In the genomic region with DNA sequence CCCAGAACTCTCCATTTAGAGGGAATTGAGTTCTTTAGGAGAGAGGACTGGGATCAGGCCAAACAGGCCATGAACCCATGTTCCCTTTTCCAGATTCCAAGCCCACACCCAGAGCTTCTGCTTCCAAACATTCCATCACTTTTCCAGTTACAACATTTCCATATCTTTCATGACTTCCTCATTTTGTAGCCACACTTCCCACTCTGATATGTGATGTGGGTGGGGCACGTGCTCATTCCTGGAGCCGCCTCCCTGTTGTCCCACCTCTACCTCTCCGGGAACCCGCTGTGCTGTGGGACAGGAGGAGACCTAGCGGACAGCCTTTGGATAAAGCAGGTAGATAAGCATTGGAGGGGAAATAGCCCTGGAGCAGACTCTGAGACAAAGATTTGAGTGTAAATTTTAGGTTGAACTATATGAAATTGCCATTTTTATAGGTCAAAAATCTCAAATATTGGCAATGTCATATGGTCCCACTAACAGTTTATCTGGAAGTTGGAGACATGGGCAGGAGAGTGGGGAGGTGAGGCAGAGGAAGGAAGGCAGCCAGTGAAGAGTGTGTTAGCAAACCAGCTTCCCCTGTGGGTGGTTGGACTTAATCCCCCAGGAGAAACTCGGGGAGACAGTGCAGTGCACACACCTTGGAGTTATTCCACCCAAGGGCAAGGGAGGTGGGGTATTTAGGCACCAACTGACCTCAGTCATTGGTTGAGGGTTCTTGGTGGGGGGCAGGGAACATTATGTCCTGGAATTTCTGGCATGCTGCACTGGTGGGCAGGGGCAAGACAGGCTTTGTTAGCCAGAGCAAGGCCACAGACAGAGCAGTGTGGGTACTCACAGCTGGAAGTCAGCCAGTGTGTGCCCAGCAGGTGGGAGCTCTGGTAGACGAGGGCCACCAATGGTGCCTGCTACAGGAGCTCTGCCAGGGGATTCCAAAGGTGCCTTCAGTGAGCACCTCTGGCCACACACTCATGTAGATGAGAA, we compare ENCODE assay signal across 19 cellular contexts. TPM values are rescaled to one million over a fixed set of nuclear protein-coding genes. Genes with fewer than 3 reads are reported as not detected.
A peak's percentile ranks its signal among the peaks of the same experiment; 100 is the strongest.
DNase-seq lines count a peak whose midpoint lies in the region; ATAC-seq and TF ChIP-seq lines count a peak whose summit lies in the region.
"Had no signal": no experiment of that assay in that cellular context is flagged by ENCODE, and none has a peak within 500 bp of the region (broad histone marks: within the 10 kb centered on the region; RNA-seq: fewer than 3 reads in every experiment).

No MANE protein-coding gene starts in this region.

- H3F3A ChIP-seq in GM23248 (ENCODE audit: insufficient read depth): no peaks in the 10 kb centered on the region

- H3K79me2 ChIP-seq in osteoblast (ENCODE audit: insufficient read depth, low read length) (no peaks in the 10 kb centered on the region), OCI-LY7 (ENCODE audit: insufficient read depth, low read depth, low read length) (no peaks in the 10 kb centered on the region), GM23248 (ENCODE audit: insufficient read depth) (no peaks in the 10 kb centered on the region)

- H3K4me2 ChIP-seq in osteoblast (ENCODE audit: insufficient read depth, low read length) (no peak overlapping the region), OCI-LY7 (ENCODE audit: low read length) (no peak overlapping the region), GM23248 (ENCODE audit: unreplicated experiment) (no peak overlapping the region)

- no TSS peak for BruUV-seq in OCI-LY7 (replicated peaks; lab: Mats Ljungman, UMichigan)

- H3K36me3 ChIP-seq in osteoblast (ENCODE audit: insufficient read depth, low read length) (no peaks in the 10 kb centered on the region), upper lobe of left lung (no peaks in the 10 kb centered on the region), OCI-LY7 (ENCODE audit: insufficient read depth, low read length) (no peaks in the 10 kb centered on the region), GM23248 (ENCODE audit: low read depth) (no peaks in the 10 kb centered on the region)
- H3K36me3 ChIP-seq: cardiac muscle cell had no signal

- in situ Hi-C loops in GM23248 (cut with MboI): no loop called here

- H3K27me3 Mint-ChIP-seq in activated CD8-positive, alpha-beta T cell treated with anti-CD3 and anti-CD28 coated beads, Interleukin-2, amount 10 ng/mL, durations not matched to agents 7 days and 5 days (ENCODE audit: low read depth): peaks cover 8% of the 10 kb centered on the region

- ATAC-seq in left ventricle myocardium superior (peak; percentile 55), upper lobe of left lung (ENCODE audit: low FRiP score in 2 of 2) (peak in 1 of 2 donors; percentile 58)
- ATAC-seq in activated CD8-positive, alpha-beta T cell treated with anti-CD3 and anti-CD28 coated beads, Interleukin-2, amount 10 ng/mL, durations not matched to agents 7 days and 5 days: no peak

- intact Hi-C loops in left ventricle myocardium superior (cut with micrococcal nuclease): no loop called here
- intact Hi-C loops in OCI-LY7 (cut with micrococcal nuclease; ENCODE audit: unreplicated experiment): no loop called here

- H4K20me1 ChIP-seq in osteoblast (ENCODE audit: insufficient read depth, low read length) (no peaks in the 10 kb centered on the region), OCI-LY7 (ENCODE audit: insufficient read depth, low read length) (no peaks in the 10 kb centered on the region), GM23248 (ENCODE audit: insufficient read depth) (no peaks in the 10 kb centered on the region)

- no peaks in the 10 kb centered on the region for H3K4me1 ChIP-seq in osteoblast (ENCODE audit: insufficient read depth, low read length)
- peaks cover 7 to 25% (median 13%) of the 10 kb centered on the region in 4 donors for H3K4me1 ChIP-seq in upper lobe of left lung
- H3K4me1 ChIP-seq in OCI-LY7 (ENCODE audit: insufficient read depth, low read length, poor library complexity, severe bottlenecking): peaks cover 13% of the 10 kb centered on the region
- H3K4me1 ChIP-seq in GM23248 (ENCODE audit: insufficient read depth): no peaks in the 10 kb centered on the region

- peaks cover 12% of the 10 kb centered on the region for H3K27me3 ChIP-seq in osteoblast (ENCODE audit: insufficient read depth, low read length)
- no peaks in the 10 kb centered on the region for H3K27me3 ChIP-seq in upper lobe of left lung
- no peaks in the 10 kb centered on the region; the same call in 1 of the 2 replicates for H3K27me3 ChIP-seq in GM23248 (replicated peaks; ENCODE audit: insufficient read depth)
- H3K27me3 ChIP-seq: cardiac muscle cell had no signal

- TF ChIP-seq POLR2A in upper lobe of left lung (IDR thresholded peaks at IDR 0.05): no peak

- peak in 2 of 4 donors; percentile 5 to 25 for TF ChIP-seq EP300 in upper lobe of left lung (IDR thresholded peaks at IDR 0.05)

- CTCF ChIA-PET in activated CD8-positive, alpha-beta T cell treated with anti-CD3 and anti-CD28 coated beads, Interleukin-2, amount 10 ng/mL, durations not matched to agents 7 days and 5 days (lab: Charles Lee): interaction anchor here (1.4 kb wide), 1 partner anchor 12 kb away, joined by 5 read pairs; no protein-coding TSS in a partner anchor
- CTCF ChIA-PET in OCI-LY7 (lab: Charles Lee; ENCODE audit: unreplicated experiment): interaction anchor here (1.1 kb wide), 1 partner anchor 15 kb away, joined by 4 read pairs; no protein-coding TSS in a partner anchor

- peaks cover 4% of the 10 kb centered on the region for H3K36me3 Mint-ChIP-seq in activated CD8-positive, alpha-beta T cell treated with anti-CD3 and anti-CD28 coated beads, Interleukin-2, amount 10 ng/mL, durations not matched to agents 7 days and 5 days (ENCODE audit: low read depth)
- H3K36me3 Mint-ChIP-seq: CD4-positive, alpha-beta memory T cell had no signal

- H2AFZ ChIP-seq in osteoblast (ENCODE audit: low read length): no peak overlapping the region
- no peak overlapping the region for H2AFZ ChIP-seq in OCI-LY7 (ENCODE audit: low read length)
- H2AFZ ChIP-seq in GM23248: no peak overlapping the region

- peaks cover 21% of the 10 kb centered on the region for H3K4me1 Mint-ChIP-seq in activated CD8-positive, alpha-beta T cell treated with anti-CD3 and anti-CD28 coated beads, Interleukin-2, amount 10 ng/mL, durations not matched to agents 7 days and 5 days (ENCODE audit: low read depth)
- H3K4me1 Mint-ChIP-seq: neural crest cell had no signal

- H3K9me2 ChIP-seq in OCI-LY7 (ENCODE audit: insufficient read depth, low read length): no peaks in the 10 kb centered on the region
- no peaks in the 10 kb centered on the region for H3K9me2 ChIP-seq in GM23248 (ENCODE audit: insufficient read depth)

- DNase-seq in astrocyte of the hippocampus (ENCODE audit: low read depth, low spot score) (peak; percentile 42), left ventricle myocardium superior (peak; percentile 35), osteoblast (ENCODE audit: insufficient read length, low spot score, missing footprints) (peak; percentile 52), upper lobe of left lung (no peak), OCI-LY7 (ENCODE audit: low spot score) (no peak), GM23248 (no peak)
- DNase-seq in activated CD8-positive, alpha-beta T cell treated with anti-CD3 and anti-CD28 coated beads, Interleukin-2, amount 10 ng/mL, durations not matched to agents 7 days and 5 days: no peak
- DNase-seq: activated naive CD4-positive, alpha-beta T cell; CD4-positive, alpha-beta memory T cell; EL; NCI-H1105 treated with DMSO at 0.1 percent for 48 hours; NCI-H2227 treated with DMSO at 0.1 percent for 48 hours; stimulated activated CD4-positive, alpha-beta T cell treated with anti-CD3 and anti-CD28 coated beads, Interleukin-12 subunit alpha, Interleukin-12 subunit beta, amount 100 ng/mL, for 4 hours had no signal

- H3K4me3 Mint-ChIP-seq in activated CD8-positive, alpha-beta T cell treated with anti-CD3 and anti-CD28 coated beads, Interleukin-2, amount 10 ng/mL, durations not matched to agents 7 days and 5 days: no peak overlapping the region
- H3K4me3 Mint-ChIP-seq: CD4-positive, alpha-beta memory T cell; IgD-negative memory B cell; neural crest cell had no signal

- POLR2A ChIA-PET in activated CD8-positive, alpha-beta T cell treated with anti-CD3 and anti-CD28 coated beads, Interleukin-2, amount 10 ng/mL, durations not matched to agents 7 days and 5 days (lab: Charles Lee): no interaction called here
- POLR2A ChIA-PET in OCI-LY7 (lab: Charles Lee): no interaction called here

- WGBS in upper lobe of left lung, 2 donors: 58 to 69% methylated on average over 7 of the region's 7 CpGs
- 26 to 30% methylated on average over 7 of the region's 7 CpGs for WGBS in GM23248 (ENCODE audit: low coverage in 1 of 2, low lambda C conversion rate in 2 of 2, missing lambda C conversion rate in 2 of 2), 2 experiments

- H3K9me3 ChIP-seq in osteoblast (ENCODE audit: low read depth, low read length): no peaks in the 10 kb centered on the region
- H3K9me3 ChIP-seq in upper lobe of left lung: no peaks in the 10 kb centered on the region
- H3K9me3 ChIP-seq in OCI-LY7 (ENCODE audit: low read length): no peaks in the 10 kb centered on the region
- H3K9me3 ChIP-seq in GM23248 (ENCODE audit: low read depth): no peaks in the 10 kb centered on the region

- H3K4me3 ChIP-seq in osteoblast (ENCODE audit: insufficient read depth, low read length): no peak overlapping the region
- no peak overlapping the region for H3K4me3 ChIP-seq in upper lobe of left lung
- no peak overlapping the region for H3K4me3 ChIP-seq in OCI-LY7 (ENCODE audit: low read depth, low read length, poor library complexity, severe bottlenecking)
- H3K4me3 ChIP-seq in GM23248: no peak overlapping the region
- H3K4me3 ChIP-seq: cardiac muscle cell had no signal

- H3K9ac ChIP-seq in GM23248: no peak overlapping the region

- H3K27ac Mint-ChIP-seq in activated CD8-positive, alpha-beta T cell treated with anti-CD3 and anti-CD28 coated beads, Interleukin-2, amount 10 ng/mL, durations not matched to agents 7 days and 5 days: no peak overlapping the region

- no peak overlapping the region for H3K27ac ChIP-seq in osteoblast (ENCODE audit: low read depth, low read length)
- H3K27ac ChIP-seq in upper lobe of left lung: peak overlapping the region; percentile 32 to 69 (median 61)
- no peak overlapping the region for H3K27ac ChIP-seq in OCI-LY7 (ENCODE audit: low read depth, low read length, poor library complexity, severe bottlenecking)
- no peak overlapping the region for H3K27ac ChIP-seq in GM23248
- H3K27ac ChIP-seq: cardiac muscle cell, VCaP had no signal

- H3K9me3 Mint-ChIP-seq in activated CD8-positive, alpha-beta T cell treated with anti-CD3 and anti-CD28 coated beads, Interleukin-2, amount 10 ng/mL, durations not matched to agents 7 days and 5 days (ENCODE audit: insufficient read depth): no peaks in the 10 kb centered on the region
- H3K9me3 Mint-ChIP-seq: CD4-positive, alpha-beta memory T cell; neural crest cell had no signal

- TF ChIP-seq CTCF in osteoblast (IDR thresholded peaks at IDR 0.05; ENCODE audit: extremely low read depth, low read depth, low read length): no peak
- TF ChIP-seq CTCF in upper lobe of left lung (IDR thresholded peaks at IDR 0.05): no peak
- TF ChIP-seq CTCF in OCI-LY7 (conservative IDR thresholded peaks at IDR 0.05; ENCODE audit: low read length): no peak

RNA-seq across cellular contexts. Expression of gene CYP8B1, which starts 31.7 kb away (rescaled TPM):
- not detected for total RNA-seq in left ventricle myocardium superior
- not detected in 2 replicates for total RNA-seq in osteoblast
- under 1 TPM in 2 of 6 donors, not detected in 4; 0.13 to 0.14 TPM for total RNA-seq in upper lobe of left lung
- not detected for total RNA-seq in activated CD8-positive, alpha-beta T cell treated with anti-CD3 and anti-CD28 coated beads, Interleukin-2, amount 10 ng/mL, durations not matched to agents 7 days and 5 days
- total RNA-seq in OCI-LY7 (2014; rRNA removed; shearing (Covaris generic)): not detected in 2 replicates
- not detected in 2 replicates for total RNA-seq in OCI-LY7 (2022)
- total RNA-seq in GM23248 (2014; rRNA removed; shearing (Covaris generic)): not detected in 2 replicates
- not detected in 2 replicates for polyA plus RNA-seq in GM23248 (2016; fragmentation: Nextera tagmentation; extraction: Ambion mirVana)
- total RNA-seq: cardiac muscle cell; CD4-positive, alpha-beta memory T cell; glomerular endothelial cell; neural crest cell; ureter had no signal
- polyA plus RNA-seq: cardiac muscle cell; CD4-positive, alpha-beta memory T cell; IgD-negative memory B cell had no signal

RNA-seq across cellular contexts. Expression of gene ACKR2, which starts 34.8 kb away (rescaled TPM):
- total RNA-seq in left ventricle myocardium superior: 0.92 TPM
- total RNA-seq in osteoblast: under 0.01 TPM in 1 of 2 replicates, not detected in the other
- total RNA-seq in upper lobe of left lung: 1 to 10 TPM in 5 of 6 donors, not detected in 1; 1.1 to 8.2 (median 2.3) TPM
- total RNA-seq in activated CD8-positive, alpha-beta T cell treated with anti-CD3 and anti-CD28 coated beads, Interleukin-2, amount 10 ng/mL, durations not matched to agents 7 days and 5 days: 1 to 10 TPM; 2.3 to 2.8 TPM
- total RNA-seq in OCI-LY7 (2014; rRNA removed; shearing (Covaris generic)): not detected in 2 replicates
- total RNA-seq in OCI-LY7 (2022): 2.0 and 2.9 TPM in 2 replicates
- 0.11 TPM in 1 of 2 replicates, not detected in the other for total RNA-seq in GM23248 (2014; rRNA removed; shearing (Covaris generic))
- polyA plus RNA-seq in GM23248 (2016; fragmentation: Nextera tagmentation; extraction: Ambion mirVana): 0.23 and 0.32 TPM in 2 replicates
- polyA plus RNA-seq: CD4-positive, alpha-beta memory T cell; IgD-negative memory B cell had no signal

RNA-seq across cellular contexts. Expression of gene HIGD1A, which starts 39.7 kb away (rescaled TPM):
- total RNA-seq in left ventricle myocardium superior: 333 TPM
- 86.6 and 88.3 TPM in 2 replicates for total RNA-seq in osteoblast
- total RNA-seq in upper lobe of left lung: 100 to 1,000 TPM in 2 of 6 donors, 10 to 100 TPM in 4; 26.2 to 108 (median 73.3) TPM
- total RNA-seq in activated CD8-positive, alpha-beta T cell treated with anti-CD3 and anti-CD28 coated beads, Interleukin-2, amount 10 ng/mL, durations not matched to agents 7 days and 5 days: 10 to 100 TPM; 55.3 to 57.9 TPM
- 57.9 and 60.4 TPM in 2 replicates for total RNA-seq in OCI-LY7 (2014; rRNA removed; shearing (Covaris generic))
- 75.8 and 76.1 TPM in 2 replicates for total RNA-seq in OCI-LY7 (2022)
- 154 and 173 TPM in 2 replicates for total RNA-seq in GM23248 (2014; rRNA removed; shearing (Covaris generic))
- polyA plus RNA-seq in GM23248 (2016; fragmentation: Nextera tagmentation; extraction: Ambion mirVana): 211 and 217 TPM in 2 replicates

Comparison
In these comparisons a context has a peak if more than half of its experiments do, and no peak if none do; other contexts are left out.
1. DNase-seq: peak in astrocyte of the hippocampus (single experiment), left ventricle myocardium superior (single experiment) and osteoblast (single experiment); none in upper lobe of left lung (0 of 2), activated CD8-positive, alpha-beta T cell treated with anti-CD3 and anti-CD28 coated beads, Interleukin-2, amount 10 ng/mL, durations not matched to agents 7 days and 5 days (single experiment), OCI-LY7 (single experiment) and GM23248 (single experiment).
2. H3K27ac ChIP-seq: peak in upper lobe of left lung (4 of 4); none in osteoblast (single experiment), OCI-LY7 (single experiment) and GM23248 (single experiment).